ENCODE assay signal across 7 cellular contexts in genomic region chr10:102225646-102226541, GRCh38. TPM values are rescaled to one million over a fixed set of nuclear protein-coding genes. Genes with fewer than 3 reads are reported as not detected.
DNase-seq lines count a peak whose midpoint lies in the region; ATAC-seq, FAIRE-seq and TF ChIP-seq lines count a peak whose summit lies in the region.

A gene with protein sequence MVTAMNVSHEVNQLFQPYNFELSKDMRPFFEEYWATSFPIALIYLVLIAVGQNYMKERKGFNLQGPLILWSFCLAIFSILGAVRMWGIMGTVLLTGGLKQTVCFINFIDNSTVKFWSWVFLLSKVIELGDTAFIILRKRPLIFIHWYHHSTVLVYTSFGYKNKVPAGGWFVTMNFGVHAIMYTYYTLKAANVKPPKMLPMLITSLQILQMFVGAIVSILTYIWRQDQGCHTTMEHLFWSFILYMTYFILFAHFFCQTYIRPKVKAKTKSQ (plus strand): TSS chr10:102226299. CDS start chr10:102226549, 250 bp downstream.

- no peak for TF ChIP-seq CTCF in H1 (IDR thresholded peaks at IDR 0.05; ENCODE audit: control extremely low read depth in 1 of 3, insufficient read depth in 1 of 3, low read depth in 1 of 3, low read length in 3 of 3)

- H3K23ac ChIP-seq in H1 (ENCODE audit: insufficient read length) = no peak within 1 kb of the TSS
- no peak within 1 kb of the TSS for H3K23ac ChIP-seq in mesendoderm (ENCODE audit: low read length)

- DNase-seq in NCI-H748 treated with DMSO at 0.1 percent for 48 hours (lab: John Stamatoyannopoulos, UW) = peak; percentile 79
- DNase-seq in activated CD8-positive, alpha-beta memory T cell treated with anti-CD3 and anti-CD28 coated beads, Interleukin-2, amount 50 U/mL, for 1 hour (ENCODE audit: extremely low read depth) = peak; percentile 53
- DNase-seq in H1 (ENCODE audit: low read depth in 1 of 2, low spot score in 2 of 2) = peak; percentile 91 to 92
- peak; percentile 98 for DNase-seq in mesendoderm
- peak; percentile 70 for DNase-seq in stimulated activated CD8-positive, alpha-beta memory T cell treated with anti-CD3 and anti-CD28 coated beads, Interleukin-12 subunit alpha, Interleukin-12 subunit beta, amount 100 ng/mL, for 1 hour (ENCODE audit: low read depth)

- peak; percentile 95 for FAIRE-seq in H1 (lab: Jason Lieb, UNC)

- H3K79me2 ChIP-seq in H1 (ENCODE audit: control insufficient read depth in 1 of 2, insufficient read depth in 2 of 2, low read length in 2 of 2) = no peaks in the 10 kb centered on the region
- no peaks in the 10 kb centered on the region for H3K79me2 ChIP-seq in mesendoderm (ENCODE audit: control insufficient read depth, insufficient read depth, low read length)

- H3K23me2 ChIP-seq in H1 (ENCODE audit: low read depth, low read length) = peaks cover 9% of the 10 kb centered on the region; the same call in 1 of the 2 replicates

- ATAC-seq in GM18873 (IDR thresholded peaks at IDR 0.05; ENCODE audit: low FRiP score, unreplicated experiment) (peak; percentile 82), HG03139 (IDR thresholded peaks at IDR 0.05; ENCODE audit: unreplicated experiment) (peak; percentile 94)

- H4K8ac ChIP-seq in H1 (ENCODE audit: extremely low read depth, insufficient read depth, low read length) = no peak within 1 kb of the TSS
- H4K8ac ChIP-seq in mesendoderm (ENCODE audit: low read depth, low read length) = no peak within 1 kb of the TSS

- H3K27me3 ChIP-seq in H1 (replicated peaks in 1 of 4; ENCODE audit: control insufficient read depth in 3 of 4, extremely low read depth in 1 of 4, insufficient read depth in 3 of 4, low read length in 3 of 4) (peaks cover 28 to 55% (median 49%) of the 10 kb centered on the region in 4 experiments), mesendoderm (ENCODE audit: insufficient read depth, low read length, poor library complexity) (peaks cover 14% of the 10 kb centered on the region)

- H3K4me2 ChIP-seq in H1 (ENCODE audit: insufficient read depth in 1 of 2, low read depth in 2 of 2, low read length in 2 of 2) (peak within 1 kb of the TSS; percentile 57 to 63), mesendoderm (ENCODE audit: low read length) (peak within 1 kb of the TSS; percentile 56)

- H3K56ac ChIP-seq in H1 (replicated peaks; ENCODE audit: insufficient read length, low read depth, low read length) (no peak within 1 kb of the TSS), mesendoderm (ENCODE audit: low read length) (peak within 1 kb of the TSS; percentile 66)

- H4K91ac ChIP-seq in H1 (replicated peaks; ENCODE audit: insufficient read length, low read length) = no peak within 1 kb of the TSS

- H3K4ac ChIP-seq in H1 (replicated peaks; ENCODE audit: insufficient read length, low read depth, low read length) (no peak within 1 kb of the TSS), mesendoderm (ENCODE audit: low read depth, low read length) (no peak within 1 kb of the TSS)

- WGBS in H1 (ENCODE audit: extremely low coverage in 1 of 2, insufficient coverage in 1 of 2, insufficient read length in 1 of 2, insufficient replicate concordance in 2 of 2, low coverage in 1 of 2, low lambda C conversion rate in 2 of 2, missing lambda C conversion rate in 1 of 2), 2 experiments = 12% methylated on average over 35 of the region's 47 CpGs; no CpG with 5 or more reads in 1 of the 2 experiments
- no CpG with 5 or more reads among the region's 47 CpGs for whole genome bisulfite sequencing in mesendoderm (ENCODE audit: extremely low coverage, insufficient coverage, low lambda C conversion rate)

- no peak for TF ChIP-seq POLR2A in H1 (IDR thresholded peaks at IDR 0.05; ENCODE audit: control extremely low read depth in 1 of 2, low read depth in 2 of 2, low read length in 2 of 2)

- no peak within 1 kb of the TSS for H3K14ac ChIP-seq in H1 (ENCODE audit: insufficient read length)

- peaks cover 2 to 7% of the 10 kb centered on the region in 2 experiments for H4K20me1 ChIP-seq in H1 (replicated peaks in 1 of 2; ENCODE audit: control insufficient read depth in 1 of 2, insufficient read depth in 2 of 2, low read length in 2 of 2)

- H3K27ac ChIP-seq in H1 (ENCODE audit: low read depth, low read length) = no peak within 1 kb of the TSS
- no peak within 1 kb of the TSS for H3K27ac ChIP-seq in mesendoderm (ENCODE audit: low read depth, low read length)

- H3K9me3 ChIP-seq in H1 (ENCODE audit: insufficient read depth in 2 of 2, low read depth in 1 of 2, low read length in 1 of 2) = peaks cover 5% of the 10 kb centered on the region in 2 experiments; a peak in 2 of 4 replicates

- H2AK5ac ChIP-seq in H1 (ENCODE audit: low read depth, low read length) (no peak within 1 kb of the TSS), mesendoderm (ENCODE audit: low read length) (no peak within 1 kb of the TSS)

- H2BK5ac ChIP-seq in H1 (ENCODE audit: low read depth, low read length) (no peak within 1 kb of the TSS), mesendoderm (ENCODE audit: low read length) (no peak within 1 kb of the TSS)

- 0 out of 2 replicates have a peak within 1 kb of the TSS, but pooled peaks have one; percentile 50 for H2BK12ac ChIP-seq in H1 (ENCODE audit: low read depth, low read length)

- peak within 1 kb of the TSS; percentile 98; the same call in 1 of the 2 replicates for H2BK15ac ChIP-seq in H1 (ENCODE audit: low read length)
- no peak within 1 kb of the TSS for H2BK15ac ChIP-seq in mesendoderm (replicated peaks; ENCODE audit: low read depth)

- H3K9ac ChIP-seq in H1 (replicated peaks in 1 of 4; ENCODE audit: extremely low read depth in 1 of 4, low read depth in 3 of 4, low read length in 3 of 4) = no peak within 1 kb of the TSS
- H3K9ac ChIP-seq in mesendoderm (ENCODE audit: low read length) = peak within 1 kb of the TSS; percentile 50

- H3K18ac ChIP-seq in H1 (ENCODE audit: extremely low read depth, low read length) (peak within 1 kb of the TSS; percentile 60), mesendoderm (ENCODE audit: low read length) (no peak within 1 kb of the TSS)

- POLR2A ChIA-PET in H1 (lab: Charles Lee; ENCODE audit: partially characterized antibody) = interaction anchor here (1.1 kb wide), 1 partner anchor 179 kb away, joined by 3 read pairs; no protein-coding TSS in a partner anchor

- H2AFZ ChIP-seq in H1 (ENCODE audit: low read length) = peak within 1 kb of the TSS; percentile 93

- no peak within 1 kb of the TSS; the same call in 1 of the 2 replicates for H2BK20ac ChIP-seq in H1 (ENCODE audit: low read length)

- TF ChIP-seq EP300 in H1 (IDR thresholded peaks at IDR 0.05; ENCODE audit: borderline replicate concordance in 1 of 2, low read depth in 2 of 2, low read length in 2 of 2) = peak in 1 of 2 experiments; percentile 6; a peak in 1 of 3 replicates

- H3K4me1 ChIP-seq in H1 (replicated peaks in 1 of 4; ENCODE audit: control insufficient read depth in 3 of 4, insufficient read depth in 4 of 4, low read length in 3 of 4) (peaks cover 0 to 4% (median 0%) of the 10 kb centered on the region in 4 experiments; a peak in 3 of 7 replicates), mesendoderm (ENCODE audit: control insufficient read depth, low read depth, low read length) (no peaks in the 10 kb centered on the region)

- peak within 1 kb of the TSS; percentile 17 to 50 (median 26); a peak in 5 of 8 replicates for H3K4me3 ChIP-seq in H1 (ENCODE audit: extremely low read depth in 1 of 4, insufficient read depth in 2 of 4, low read depth in 3 of 4, low read length in 4 of 4)
- no peak within 1 kb of the TSS for H3K4me3 ChIP-seq in mesendoderm (ENCODE audit: low read length)

- no peak within 1 kb of the TSS for H2BK120ac ChIP-seq in H1 (replicated peaks; ENCODE audit: low read depth, low read length)
- H2BK120ac ChIP-seq in mesendoderm (ENCODE audit: low read depth, low read length) = no peak within 1 kb of the TSS

- CTCF ChIA-PET in H1 (lab: Charles Lee; ENCODE audit: partially characterized antibody) = interaction anchor here (1.2 to 24.6 kb wide), 6 partner anchors 14 to 174 kb away, joined by 3 to 862 read pairs (median 47); partner anchors contain the start of gene NFKB2

- TF ChIP-seq RAD21 in H1 (IDR thresholded peaks at IDR 0.05 in 1 of 2, conservative IDR thresholded peaks at IDR 0.05 in 1 of 2; ENCODE audit: low read depth in 2 of 2, low read length in 2 of 2) = no peak

- H4K5ac ChIP-seq in H1 (ENCODE audit: insufficient read length, low read depth, low read length) (no peak within 1 kb of the TSS), mesendoderm (ENCODE audit: low read length) (no peak within 1 kb of the TSS)

- no peaks in the 10 kb centered on the region for H3K36me3 ChIP-seq in H1 (ENCODE audit: control insufficient read depth in 2 of 4, insufficient read depth in 4 of 4, low read length in 3 of 4)
- no peaks in the 10 kb centered on the region for H3K36me3 ChIP-seq in mesendoderm (ENCODE audit: control insufficient read depth, insufficient read depth, low read length)

- H3K79me1 ChIP-seq in H1 (ENCODE audit: low read depth, low read length) = no peaks in the 10 kb centered on the region
- H3K79me1 ChIP-seq in mesendoderm (ENCODE audit: low read length) = no peaks in the 10 kb centered on the region

TF ChIP-seq in H1, 55 proteins besides CTCF, POLR2A, EP300 and RAD21 (continues in another document):
- TF ChIP-seq ASH2L (IDR thresholded peaks at IDR 0.05; ENCODE audit: low read length) = no peak
- no peak for TF ChIP-seq TEAD4 (IDR thresholded peaks at IDR 0.05; ENCODE audit: low read depth, low read length)
- peak; percentile 69 for TF ChIP-seq TBP (IDR thresholded peaks at IDR 0.05; ENCODE audit: low read depth, low read length)
- peak; percentile 100 for TF ChIP-seq MAX (IDR thresholded peaks at IDR 0.05)
- TF ChIP-seq SP1 (IDR thresholded peaks at IDR 0.05; ENCODE audit: low read depth, low read length) = peak; percentile 84
- peak in 1 of 2 experiments; percentile 91; a peak in 1 of 4 replicates for TF ChIP-seq HDAC2 (IDR thresholded peaks at IDR 0.05; ENCODE audit: borderline replicate concordance in 1 of 2, low read depth in 2 of 2, low read length in 2 of 2)
- TF ChIP-seq CREB1 (IDR thresholded peaks at IDR 0.05) = peak; percentile 75
- TF ChIP-seq TCF12 (IDR thresholded peaks at IDR 0.05; ENCODE audit: low read depth, low read length) = no peak
- TF ChIP-seq HDAC6 (IDR thresholded peaks at IDR 0.05; ENCODE audit: low read depth, low read length) = no peak

RNA-seq across cellular contexts. Expression of the gene that starts here (rescaled TPM):
- total RNA-seq in H1 (2021; fragmentation: NEBNext Ultra II Directional; extraction: Animal tissue kit (Norgen Biotek cat#: 25700)) = 0.31 TPM in 1 of 2 replicates, not detected in the other
- 0.19 and 0.27 TPM in 2 replicates for polyA plus RNA-seq in H1 (2011; rRNA removed)
- polyA plus RNA-seq in H1 (2011; cell fraction: cytosol; rRNA removed) = 0.30 TPM
- 0.13 TPM for polyA plus RNA-seq in H1 (2011; cell fraction: nucleus; rRNA removed)
- 0.13 to 0.27 TPM (median 0.19 TPM) in 3 of 4 replicates, not detected in the other for polyA plus RNA-seq in H1 (2012, experiment 1 of 2)
- polyA plus RNA-seq in H1 (2012, experiment 2 of 2) = not detected
- 0.22 TPM for polyA plus RNA-seq in H1 (2013, experiment 1 of 2)
- polyA plus RNA-seq in H1 (2013, experiment 2 of 2) = 0.22 TPM
- polyA minus RNA-seq in H1 (2011; rRNA and poly(A)+ RNA removed) = 0.32 TPM in 1 of 2 replicates, not detected in the other
- polyA minus RNA-seq in H1 (2011; cell fraction: cytosol; rRNA and poly(A)+ RNA removed) = not detected
- 0.60 TPM for polyA minus RNA-seq in H1 (2011; cell fraction: nucleus; rRNA and poly(A)+ RNA removed)
- 0.06 TPM for polyA plus RNA-seq in mesendoderm (2013, experiment 1 of 2)
- 0.06 TPM for polyA plus RNA-seq in mesendoderm (2013, experiment 2 of 2)

Comparison
In these comparisons a context has a peak if more than half of its experiments do, and no peak if none do; other contexts are left out.
1. Peak in DNase-seq, H3K4me3 ChIP-seq and H3K4me2 ChIP-seq in H1; RNA of the gene not detected or under 1 TPM.